15 cellular contexts compared by ENCODE assay signal in genomic region chr3:149726716-149727407, GRCh38. TPM values are rescaled to one million over a fixed set of nuclear protein-coding genes. Genes with fewer than 3 reads are reported as not detected.
DNase-seq lines count a peak whose midpoint lies in the region; ATAC-seq and TF ChIP-seq lines count a peak whose summit lies in the region.
"Had no signal": no experiment of that assay in that cellular context is flagged by ENCODE, and none has a peak within 500 bp of the region (broad histone marks: within the 10 kb centered on the region; RNA-seq: fewer than 3 reads in every experiment).

No MANE protein-coding gene starts in this region.

- H4K8ac ChIP-seq in H9 (replicated peaks; ENCODE audit: insufficient read length, low read depth, low read length): no peak overlapping the region

- no peak overlapping the region for H2AK5ac ChIP-seq in H9 (ENCODE audit: insufficient read length, low read length)

- no peaks in the 10 kb centered on the region for H3K4me1 ChIP-seq in PC-3 (ENCODE audit: insufficient read depth, low read length)
- H3K4me1 ChIP-seq in H9 (ENCODE audit: insufficient read depth, low read length): no peaks in the 10 kb centered on the region
- H3K4me1 ChIP-seq in tibial artery: no peaks in the 10 kb centered on the region
- H3K4me1 ChIP-seq: colonic mucosa, lower lobe of right lung had no signal

- H3K23ac ChIP-seq in H9 (ENCODE audit: insufficient read length, low read depth, low read length): no peak overlapping the region

- no peak overlapping the region for H3K4ac ChIP-seq in H9 (ENCODE audit: low read depth, low read length)

- H3K4me3 ChIP-seq in PC-3 (ENCODE audit: low read length): no peak overlapping the region
- H3K4me3 ChIP-seq in tibial artery: no peak overlapping the region
- H3K4me3 ChIP-seq: colonic mucosa, lower lobe of right lung, thoracic aorta had no signal

- no peaks in the 10 kb centered on the region for H3F3A ChIP-seq in PC-3 (ENCODE audit: low read length, unreplicated experiment)

- H3K14ac ChIP-seq in H9 (ENCODE audit: insufficient read depth, low read length): no peak overlapping the region

- no TSS peak for BruUV-seq in PC-3 (replicated peaks; lab: Mats Ljungman, UMichigan)

- no peak overlapping the region for H2BK20ac ChIP-seq in H9 (ENCODE audit: low read depth, low read length, poor library complexity, severe bottlenecking)

- no peaks in the 10 kb centered on the region for H3K9me2 ChIP-seq in PC-3 (replicated peaks; ENCODE audit: low read length)

- no peak overlapping the region for H4K91ac ChIP-seq in H9 (ENCODE audit: insufficient read length, low read depth, low read length)

- no peak overlapping the region for H2BK120ac ChIP-seq in H9 (ENCODE audit: low read depth, low read length, poor library complexity, severe bottlenecking)

- no peaks in the 10 kb centered on the region for H3K27me3 ChIP-seq in PC-3 (ENCODE audit: low read length)
- no peaks in the 10 kb centered on the region for H3K27me3 ChIP-seq in H9 (ENCODE audit: insufficient read depth, low read length)
- no peaks in the 10 kb centered on the region for H3K27me3 ChIP-seq in tibial artery
- H3K27me3 ChIP-seq: colonic mucosa had no signal

- peaks cover 3 to 5% of the 10 kb centered on the region in 2 experiments; a peak in 3 of 5 replicates for H3K9me3 Mint-ChIP-seq in H9
- H3K9me3 Mint-ChIP-seq: activated T-helper 1 cell treated with anti-CD3 and anti-CD28 coated beads, Interleukin-12 subunit alpha, Interleukin-12 subunit beta, Interleukin-2, Interleukin-4 antibody, amounts not matched to agents 30 ng/mL and 10 ng/mL and 1 ng/mL, durations not matched to agents 14 hours and 24 hours and 36 hours had no signal

- H3K4me1 Mint-ChIP-seq in H9: no peaks in the 10 kb centered on the region
- H3K4me1 Mint-ChIP-seq: CD8-positive, alpha-beta memory T cell had no signal

- H3K18ac ChIP-seq in H9 (ENCODE audit: insufficient read length, low read depth, low read length): no peak overlapping the region

- H3K27ac ChIP-seq in PC-3 (ENCODE audit: low read length) (no peak overlapping the region), H9 (ENCODE audit: insufficient read length, low read depth, low read length) (no peak overlapping the region), tibial artery (no peak overlapping the region)
- H3K27ac ChIP-seq: colonic mucosa, lower lobe of right lung, thoracic aorta had no signal

- H3K4me2 ChIP-seq in PC-3 (ENCODE audit: low read length) (no peak overlapping the region), H9 (ENCODE audit: insufficient read depth, insufficient read length, low read length) (no peak overlapping the region)

- no CpG with 5 or more reads among the region's 2 CpGs for WGBS in H9 (ENCODE audit: extremely low coverage, insufficient read length, low lambda C conversion rate)

- H2BK5ac ChIP-seq in H9 (ENCODE audit: insufficient read length, low read length): no peak overlapping the region

- H3K23me2 ChIP-seq in H9 (ENCODE audit: insufficient read length, low read depth, low read length, poor library complexity, severe bottlenecking): no peaks in the 10 kb centered on the region

- no peaks in the 10 kb centered on the region for H4K20me1 ChIP-seq in PC-3 (ENCODE audit: low read length)
- no peaks in the 10 kb centered on the region for H4K20me1 ChIP-seq in H9 (ENCODE audit: control insufficient read depth, insufficient read depth, insufficient read length)

- no peak overlapping the region for H3T11ph ChIP-seq in H9 (ENCODE audit: low read length)

- H3K36me3 ChIP-seq in PC-3 (ENCODE audit: low read depth, low read length): no peaks in the 10 kb centered on the region
- no peaks in the 10 kb centered on the region for H3K36me3 ChIP-seq in tibial artery
- H3K36me3 ChIP-seq: colonic mucosa, lower lobe of right lung, thoracic aorta had no signal

- no peak overlapping the region for H4K5ac ChIP-seq in H9 (ENCODE audit: insufficient read length, low read depth, low read length)

- H3K4me3 Mint-ChIP-seq in H9: no peak overlapping the region
- H3K4me3 Mint-ChIP-seq: activated T-helper 1 cell treated with anti-CD3 and anti-CD28 coated beads, Interleukin-12 subunit alpha, Interleukin-12 subunit beta, Interleukin-2, Interleukin-4 antibody, amounts not matched to agents 30 ng/mL and 10 ng/mL and 1 ng/mL, durations not matched to agents 14 hours and 24 hours and 36 hours; CD8-positive, alpha-beta memory T cell had no signal

- CTCF ChIA-PET in PC-3 (lab: Charles Lee): no interaction called here

- no peak overlapping the region for H2BK12ac ChIP-seq in H9 (ENCODE audit: insufficient read length, low read depth, low read length)

- intact Hi-C loops in PC-3 (cut with micrococcal nuclease): no loop called here
- intact Hi-C loops in Right ventricle myocardium inferior (cut with DNase I): no loop called here
- intact Hi-C loops in tibial artery (cut with DNase I; ENCODE audit: low total_unique reads): no loop called here

- POLR2A ChIA-PET in PC-3 (lab: Charles Lee; ENCODE audit: unreplicated experiment): no interaction called here

- H3K9ac ChIP-seq in PC-3 (ENCODE audit: low read length) (no peak overlapping the region), H9 (ENCODE audit: extremely low read depth, insufficient read length, low read length) (no peak overlapping the region)

- no peak overlapping the region for H3K56ac ChIP-seq in H9 (ENCODE audit: insufficient read length, low read depth, low read length)

- ATAC-seq in GM18498 (IDR thresholded peaks at IDR 0.05; ENCODE audit: unreplicated experiment) (peak; percentile 87), GM19395 (IDR thresholded peaks at IDR 0.05; ENCODE audit: unreplicated experiment) (peak; percentile 90), HG02885 (IDR thresholded peaks at IDR 0.05; ENCODE audit: poor library complexity, unreplicated experiment) (peak; percentile 94), PC-3 (no peak), Right ventricle myocardium inferior (no peak)

- no peak overlapping the region for H2BK15ac ChIP-seq in H9 (ENCODE audit: low read depth, low read length)

- no peaks in the 10 kb centered on the region for H3K27me3 Mint-ChIP-seq in H9 (ENCODE audit: low read depth)

- peaks cover 0 to 2% (median 0%) of the 10 kb centered on the region in 3 experiments; a peak in 1 of 7 replicates for H3K36me3 Mint-ChIP-seq in H9 (ENCODE audit: insufficient read depth in 1 of 3, low read depth in 3 of 3)

- H3K79me1 ChIP-seq in H9 (ENCODE audit: insufficient read depth, low read depth, low read length, poor library complexity, severe bottlenecking): no peaks in the 10 kb centered on the region

- no peaks in the 10 kb centered on the region for H3K79me2 ChIP-seq in PC-3 (ENCODE audit: low read length)
- H3K79me2 ChIP-seq in H9 (ENCODE audit: insufficient read depth, low read length): no peaks in the 10 kb centered on the region

- H2AFZ ChIP-seq in PC-3 (ENCODE audit: low read length) (no peak overlapping the region), H9 (ENCODE audit: low read length) (no peak overlapping the region)

- H3K9me3 ChIP-seq in PC-3 (ENCODE audit: low read length) (no peaks in the 10 kb centered on the region), H9 (ENCODE audit: control insufficient read depth, low read depth, low read length) (no peaks in the 10 kb centered on the region), tibial artery (peaks cover 0 to 1% (median 0%) of the 10 kb centered on the region in 3 donors)
- H3K9me3 ChIP-seq: colonic mucosa, lower lobe of right lung, thoracic aorta had no signal

- peak; percentile 19 for DNase-seq in PC-3
- no peak for DNase-seq in Right ventricle myocardium inferior (ENCODE audit: missing footprints)
- no peak for DNase-seq in H9
- DNase-seq in tibial artery: no peak
- no peak for DNase-seq in mesenteric fat pad (ENCODE audit: low spot score)
- DNase-seq: CD8-positive, alpha-beta memory T cell; colonic mucosa; lower lobe of right lung; NCI-H1105 treated with DMSO at 0.1 percent for 48 hours; stimulated activated CD4-positive, alpha-beta T cell treated with anti-CD3 and anti-CD28 coated beads, Interleukin-4, amount 100 ng/mL, for 1 hour had no signal

- TF ChIP-seq CTCF in PC-3 (conservative IDR thresholded peaks at IDR 0.05; ENCODE audit: low read depth, low read length) (no peak), H9 (conservative IDR thresholded peaks at IDR 0.05) (no peak), tibial artery (IDR thresholded peaks at IDR 0.05) (no peak)

- no peak overlapping the region for H3K27ac Mint-ChIP-seq in H9
- H3K27ac Mint-ChIP-seq: activated T-helper 1 cell treated with anti-CD3 and anti-CD28 coated beads, Interleukin-12 subunit alpha, Interleukin-12 subunit beta, Interleukin-2, Interleukin-4 antibody, amounts not matched to agents 30 ng/mL and 10 ng/mL and 1 ng/mL, durations not matched to agents 14 hours and 24 hours and 36 hours; CD8-positive, alpha-beta memory T cell had no signal

RNA-seq across cellular contexts. Expression of gene COMMD2, which starts 25.4 kb away (rescaled TPM):
- total RNA-seq in PC-3 (2014; rRNA removed) (22.7 and 24.8 TPM in 2 replicates), Right ventricle myocardium inferior (18.0 TPM), H9 (2021) (59.3 and 64.9 TPM in 2 replicates), mesenteric fat pad (30.1 TPM)

Comparison
In these comparisons a context has a peak if more than half of its experiments do, and no peak if none do; other contexts are left out.
1. ATAC-seq: peak in GM18498 (single experiment), GM19395 (single experiment) and HG02885 (single experiment); none in PC-3 (single experiment) and Right ventricle myocardium inferior (single experiment).